ENCODE assay signal across 1 cellular context in the genomic region with DNA sequence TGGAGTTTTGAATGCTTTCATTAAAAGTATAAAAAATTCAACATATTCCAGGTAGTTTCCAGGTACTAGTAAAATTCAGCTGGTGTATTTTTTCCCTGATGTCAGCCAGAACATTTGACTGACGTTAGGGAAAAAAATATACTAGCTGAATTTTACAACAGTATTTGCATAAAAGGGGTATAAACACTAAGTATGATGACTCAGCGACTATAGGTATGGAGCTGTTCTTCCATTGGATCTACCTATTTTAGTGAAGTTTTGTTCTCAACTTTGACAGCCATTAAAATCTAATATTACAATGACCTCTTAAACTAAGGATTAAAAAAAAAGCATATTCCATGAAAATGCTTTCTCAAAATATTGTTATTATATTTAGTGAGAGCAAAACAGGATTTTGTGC.
TF ChIP-seq lines count a peak whose summit lies in the region.

No MANE protein-coding gene starts in this region.

TF ChIP-seq in HepG2, 621 proteins besides CTCF, POLR2A, EP300 and RAD21 (continued from another document):
- TF ChIP-seq BRF2 (CRISPR knock-in tag; IDR thresholded peaks at IDR 0.05) (no peak), MAFK (conservative IDR thresholded peaks at IDR 0.05 in 1 of 2, IDR thresholded peaks at IDR 0.05 in 1 of 2; ENCODE audit: low read length in 2 of 2) (peak; percentile 61 to 81)
